ENCODE assay signal across 1 cellular context in genomic region chr1:26279598-26280332, GRCh38.
TF ChIP-seq lines count a peak whose summit lies in the region.

Gene SH3BGRL3, plus strand, starts transcription at chr1:26280086. Its CDS starts 70 bp downstream, at chr1:26280156.

TF ChIP-seq in HepG2, 621 proteins besides CTCF, POLR2A, EP300 and RAD21 (continued from another document and continues in another):
- TF ChIP-seq, protein P1, sequence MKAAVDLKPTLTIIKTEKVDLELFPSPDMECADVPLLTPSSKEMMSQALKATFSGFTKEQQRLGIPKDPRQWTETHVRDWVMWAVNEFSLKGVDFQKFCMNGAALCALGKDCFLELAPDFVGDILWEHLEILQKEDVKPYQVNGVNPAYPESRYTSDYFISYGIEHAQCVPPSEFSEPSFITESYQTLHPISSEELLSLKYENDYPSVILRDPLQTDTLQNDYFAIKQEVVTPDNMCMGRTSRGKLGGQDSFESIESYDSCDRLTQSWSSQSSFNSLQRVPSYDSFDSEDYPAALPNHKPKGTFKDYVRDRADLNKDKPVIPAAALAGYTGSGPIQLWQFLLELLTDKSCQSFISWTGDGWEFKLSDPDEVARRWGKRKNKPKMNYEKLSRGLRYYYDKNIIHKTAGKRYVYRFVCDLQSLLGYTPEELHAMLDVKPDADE (CRISPR knock-in tag; IDR thresholded peaks at IDR 0.05) = no peak
- TF ChIP-seq KLF11 (CRISPR knock-in tag; IDR thresholded peaks at IDR 0.05) = no peak
- TF ChIP-seq ZNF709 (CRISPR knock-in tag; IDR thresholded peaks at IDR 0.05) = peak; percentile 83; the same call in 1 of the 2 replicates
- TF ChIP-seq NFATC3 (CRISPR knock-in tag; IDR thresholded peaks at IDR 0.05) = no peak
- no peak for TF ChIP-seq ZNF546 (CRISPR knock-in tag; conservative IDR thresholded peaks at IDR 0.05)
- TF ChIP-seq ARID2 (CRISPR knock-in tag; IDR thresholded peaks at IDR 0.05; ENCODE audit: borderline replicate concordance) = peak; percentile 88; the same call in 1 of the 2 replicates
- no peak for TF ChIP-seq KDM3A (CRISPR knock-in tag; IDR thresholded peaks at IDR 0.05; ENCODE audit: low read depth)
- TF ChIP-seq PHF8 (CRISPR knock-in tag; IDR thresholded peaks at IDR 0.05) = peak; percentile 79
- TF ChIP-seq MTA3 (CRISPR knock-in tag; IDR thresholded peaks at IDR 0.05) = no peak
- 0 out of 2 replicates have a peak, but pooled peaks have one; percentile 21 for TF ChIP-seq ZNF792 (CRISPR knock-in tag; IDR thresholded peaks at IDR 0.05)
- TF ChIP-seq ATF2 (CRISPR knock-in tag; IDR thresholded peaks at IDR 0.05) = peak; percentile 47; the same call in 1 of the 2 replicates
- TF ChIP-seq, protein P2, sequence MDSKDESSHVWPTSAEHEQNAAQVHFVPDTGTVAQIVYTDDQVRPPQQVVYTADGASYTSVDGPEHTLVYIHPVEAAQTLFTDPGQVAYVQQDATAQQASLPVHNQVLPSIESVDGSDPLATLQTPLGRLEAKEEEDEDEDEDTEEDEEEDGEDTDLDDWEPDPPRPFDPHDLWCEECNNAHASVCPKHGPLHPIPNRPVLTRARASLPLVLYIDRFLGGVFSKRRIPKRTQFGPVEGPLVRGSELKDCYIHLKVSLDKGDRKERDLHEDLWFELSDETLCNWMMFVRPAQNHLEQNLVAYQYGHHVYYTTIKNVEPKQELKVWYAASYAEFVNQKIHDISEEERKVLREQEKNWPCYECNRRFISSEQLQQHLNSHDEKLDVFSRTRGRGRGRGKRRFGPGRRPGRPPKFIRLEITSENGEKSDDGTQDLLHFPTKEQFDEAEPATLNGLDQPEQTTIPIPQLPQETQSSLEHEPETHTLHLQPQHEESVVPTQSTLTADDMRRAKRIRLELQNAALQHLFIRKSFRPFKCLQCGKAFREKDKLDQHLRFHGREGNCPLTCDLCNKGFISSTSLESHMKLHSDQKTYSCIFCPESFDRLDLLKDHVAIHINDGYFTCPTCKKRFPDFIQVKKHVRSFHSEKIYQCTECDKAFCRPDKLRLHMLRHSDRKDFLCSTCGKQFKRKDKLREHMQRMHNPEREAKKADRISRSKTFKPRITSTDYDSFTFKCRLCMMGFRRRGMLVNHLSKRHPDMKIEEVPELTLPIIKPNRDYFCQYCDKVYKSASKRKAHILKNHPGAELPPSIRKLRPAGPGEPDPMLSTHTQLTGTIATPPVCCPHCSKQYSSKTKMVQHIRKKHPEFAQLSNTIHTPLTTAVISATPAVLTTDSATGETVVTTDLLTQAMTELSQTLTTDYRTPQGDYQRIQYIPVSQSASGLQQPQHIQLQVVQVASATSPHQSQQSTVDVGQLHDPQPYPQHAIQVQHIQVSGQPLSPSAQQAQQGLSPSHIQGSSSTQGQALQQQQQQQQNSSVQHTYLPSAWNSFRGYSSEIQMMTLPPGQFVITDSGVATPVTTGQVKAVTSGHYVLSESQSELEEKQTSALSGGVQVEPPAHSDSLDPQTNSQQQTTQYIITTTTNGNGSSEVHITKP (CRISPR knock-in tag; IDR thresholded peaks at IDR 0.05; ENCODE audit: low read depth) = no peak
- TF ChIP-seq ZZZ3 (CRISPR knock-in tag; IDR thresholded peaks at IDR 0.05; ENCODE audit: borderline replicate concordance) = no peak; the same call in 1 of the 2 replicates
- no peak for TF ChIP-seq MEF2D (CRISPR knock-in tag; IDR thresholded peaks at IDR 0.05)
- no peak for TF ChIP-seq ZNF264 (CRISPR knock-in tag; IDR thresholded peaks at IDR 0.05)
- TF ChIP-seq ZFP91 (CRISPR knock-in tag; IDR thresholded peaks at IDR 0.05; ENCODE audit: borderline replicate concordance) = peak; percentile 89; the same call in 1 of the 2 replicates
- TF ChIP-seq ZNF282 (IDR thresholded peaks at IDR 0.05; ENCODE audit: partially characterized antibody) = no peak
- TF ChIP-seq ZBTB7B (CRISPR knock-in tag; IDR thresholded peaks at IDR 0.05) = no peak
- peak in 1 of 2 experiments; percentile 62; a peak in 2 of 4 replicates for TF ChIP-seq KLF16 (CRISPR knock-in tag; IDR thresholded peaks at IDR 0.05)
- TF ChIP-seq ZBTB7A (CRISPR knock-in tag; IDR thresholded peaks at IDR 0.05) = no peak
- TF ChIP-seq ZNF558 (CRISPR knock-in tag; IDR thresholded peaks at IDR 0.05; ENCODE audit: borderline replicate concordance) = no peak
- no peak for TF ChIP-seq ZNF30 (CRISPR knock-in tag; IDR thresholded peaks at IDR 0.05)
- TF ChIP-seq, protein P3, sequence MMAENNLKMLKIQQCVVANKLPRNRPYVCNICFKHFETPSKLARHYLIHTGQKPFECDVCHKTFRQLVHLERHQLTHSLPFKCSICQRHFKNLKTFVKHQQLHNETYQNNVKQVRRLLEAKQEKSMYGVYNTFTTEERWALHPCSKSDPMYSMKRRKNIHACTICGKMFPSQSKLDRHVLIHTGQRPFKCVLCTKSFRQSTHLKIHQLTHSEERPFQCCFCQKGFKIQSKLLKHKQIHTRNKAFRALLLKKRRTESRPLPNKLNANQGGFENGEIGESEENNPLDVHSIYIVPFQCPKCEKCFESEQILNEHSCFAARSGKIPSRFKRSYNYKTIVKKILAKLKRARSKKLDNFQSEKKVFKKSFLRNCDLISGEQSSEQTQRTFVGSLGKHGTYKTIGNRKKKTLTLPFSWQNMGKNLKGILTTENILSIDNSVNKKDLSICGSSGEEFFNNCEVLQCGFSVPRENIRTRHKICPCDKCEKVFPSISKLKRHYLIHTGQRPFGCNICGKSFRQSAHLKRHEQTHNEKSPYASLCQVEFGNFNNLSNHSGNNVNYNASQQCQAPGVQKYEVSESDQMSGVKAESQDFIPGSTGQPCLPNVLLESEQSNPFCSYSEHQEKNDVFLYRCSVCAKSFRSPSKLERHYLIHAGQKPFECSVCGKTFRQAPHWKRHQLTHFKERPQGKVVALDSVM (CRISPR knock-in tag; IDR thresholded peaks at IDR 0.05) = no peak
- TF ChIP-seq MAX (IDR thresholded peaks at IDR 0.05) = peak; percentile 90
- TF ChIP-seq SSRP1 (CRISPR knock-in tag; IDR thresholded peaks at IDR 0.05) = peak; percentile 27; the same call in 1 of the 2 replicates
- TF ChIP-seq ZNF775 (CRISPR knock-in tag; IDR thresholded peaks at IDR 0.05; ENCODE audit: borderline replicate concordance) = peak; percentile 57; the same call in 1 of the 2 replicates
- no peak for TF ChIP-seq ZNF569 (CRISPR knock-in tag; IDR thresholded peaks at IDR 0.05; ENCODE audit: borderline replicate concordance)
- TF ChIP-seq ERF (CRISPR knock-in tag; IDR thresholded peaks at IDR 0.05) = peak; percentile 35; the same call in 1 of the 2 replicates
- peak; percentile 61 for TF ChIP-seq ZNF883 (CRISPR knock-in tag; IDR thresholded peaks at IDR 0.05; ENCODE audit: not compliant biosample characterization)
- 0 out of 2 replicates have a peak, but pooled peaks have one; percentile 28 for TF ChIP-seq ZNF235 (CRISPR knock-in tag; IDR thresholded peaks at IDR 0.05; ENCODE audit: borderline replicate concordance)
- TF ChIP-seq ZIK1 (CRISPR knock-in tag; IDR thresholded peaks at IDR 0.05; ENCODE audit: borderline replicate concordance, low read depth) = no peak
- TF ChIP-seq TCF7L2 (IDR thresholded peaks at IDR 0.05; ENCODE audit: low read depth, low read length) = no peak
- TF ChIP-seq CEBPB (IDR thresholded peaks at IDR 0.05; ENCODE audit: borderline replicate concordance, low read depth, low read length) = no peak
- no peak for TF ChIP-seq KLF9 (CRISPR knock-in tag; IDR thresholded peaks at IDR 0.05; ENCODE audit: low read depth)
- TF ChIP-seq SIX4 (CRISPR knock-in tag; IDR thresholded peaks at IDR 0.05) = no peak; the same call in 1 of the 2 replicates
- no peak for TF ChIP-seq ARID3A (IDR thresholded peaks at IDR 0.05; ENCODE audit: low read depth, low read length)
- TF ChIP-seq ETV6 (CRISPR knock-in tag; conservative IDR thresholded peaks at IDR 0.05) = no peak
- TF ChIP-seq, protein P4, sequence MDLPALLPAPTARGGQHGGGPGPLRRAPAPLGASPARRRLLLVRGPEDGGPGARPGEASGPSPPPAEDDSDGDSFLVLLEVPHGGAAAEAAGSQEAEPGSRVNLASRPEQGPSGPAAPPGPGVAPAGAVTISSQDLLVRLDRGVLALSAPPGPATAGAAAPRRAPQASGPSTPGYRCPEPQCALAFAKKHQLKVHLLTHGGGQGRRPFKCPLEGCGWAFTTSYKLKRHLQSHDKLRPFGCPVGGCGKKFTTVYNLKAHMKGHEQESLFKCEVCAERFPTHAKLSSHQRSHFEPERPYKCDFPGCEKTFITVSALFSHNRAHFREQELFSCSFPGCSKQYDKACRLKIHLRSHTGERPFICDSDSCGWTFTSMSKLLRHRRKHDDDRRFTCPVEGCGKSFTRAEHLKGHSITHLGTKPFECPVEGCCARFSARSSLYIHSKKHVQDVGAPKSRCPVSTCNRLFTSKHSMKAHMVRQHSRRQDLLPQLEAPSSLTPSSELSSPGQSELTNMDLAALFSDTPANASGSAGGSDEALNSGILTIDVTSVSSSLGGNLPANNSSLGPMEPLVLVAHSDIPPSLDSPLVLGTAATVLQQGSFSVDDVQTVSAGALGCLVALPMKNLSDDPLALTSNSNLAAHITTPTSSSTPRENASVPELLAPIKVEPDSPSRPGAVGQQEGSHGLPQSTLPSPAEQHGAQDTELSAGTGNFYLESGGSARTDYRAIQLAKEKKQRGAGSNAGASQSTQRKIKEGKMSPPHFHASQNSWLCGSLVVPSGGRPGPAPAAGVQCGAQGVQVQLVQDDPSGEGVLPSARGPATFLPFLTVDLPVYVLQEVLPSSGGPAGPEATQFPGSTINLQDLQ (CRISPR knock-in tag; IDR thresholded peaks at IDR 0.05) = no peak
- TF ChIP-seq FOXC1 (CRISPR knock-in tag; IDR thresholded peaks at IDR 0.05; ENCODE audit: borderline replicate concordance) = no peak; the same call in 1 of the 2 replicates
- TF ChIP-seq, protein P5, sequence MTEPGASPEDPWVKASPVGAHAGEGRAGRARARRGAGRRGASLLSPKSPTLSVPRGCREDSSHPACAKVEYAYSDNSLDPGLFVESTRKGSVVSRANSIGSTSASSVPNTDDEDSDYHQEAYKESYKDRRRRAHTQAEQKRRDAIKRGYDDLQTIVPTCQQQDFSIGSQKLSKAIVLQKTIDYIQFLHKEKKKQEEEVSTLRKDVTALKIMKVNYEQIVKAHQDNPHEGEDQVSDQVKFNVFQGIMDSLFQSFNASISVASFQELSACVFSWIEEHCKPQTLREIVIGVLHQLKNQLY (CRISPR knock-in tag; IDR thresholded peaks at IDR 0.05) = no peak
- no peak for TF ChIP-seq SNAPC4 (CRISPR knock-in tag; IDR thresholded peaks at IDR 0.05)
